ENCODE assay signal across 28 cellular contexts in genomic region chr17:38397227-38397626, GRCh38. TPM values are rescaled to one million over a fixed set of nuclear protein-coding genes. Genes with fewer than 3 reads are reported as not detected.
"Had no signal": no experiment of that assay in that cellular context is flagged by ENCODE, and none has a peak within 500 bp of the region (broad histone marks: within the 10 kb centered on the region; RNA-seq: fewer than 3 reads in every experiment).

No MANE protein-coding gene starts in this region.

- DNase-seq: dermis blood vessel endothelial cell; dorsolateral prefrontal cortex; effector CD4-positive, alpha-beta T cell; effector memory CD4-positive, alpha-beta T cell; foreskin melanocyte; gastrocnemius medialis; glutamatergic neuron; head of caudate nucleus; hypothalamus; immature natural killer cell; islet precursor cell; kidney; kidney glomerular epithelial cell; left colon; lower lobe of right lung; mesenchymal stem cell; mucosa of descending colon; naive B cell had no signal

- ATAC-seq: gastrocnemius medialis, left colon, left lobe of liver, lower lobe of right lung, mucosa of descending colon had no signal

- H3K4me3 ChIP-seq: coronary artery, dorsolateral prefrontal cortex, esophagus muscularis mucosa, gastrocnemius medialis, hepatocyte, lower lobe of right lung, mucosa of descending colon had no signal

- H3K9me3 ChIP-seq: esophagus muscularis mucosa, gastrocnemius medialis, lower lobe of right lung, mucosa of descending colon had no signal

- H3K27me3 ChIP-seq: dorsolateral prefrontal cortex, esophagus muscularis mucosa, gastrocnemius medialis, hepatocyte had no signal

- H3K27ac ChIP-seq: coronary artery, dorsolateral prefrontal cortex, esophagus muscularis mucosa, gastrocnemius medialis, hepatocyte, lower lobe of right lung had no signal

- H3K4me1 ChIP-seq: esophagus muscularis mucosa, gastrocnemius medialis, lower lobe of right lung had no signal

RNA-seq across cellular contexts. Expression of gene ARHGAP23, which starts 31.0 kb away (rescaled TPM):
- polyA plus RNA-seq: immature natural killer cell had no signal

RNA-seq across cellular contexts. Expression of gene GPR179, which starts 53.5 kb away (rescaled TPM):
- total RNA-seq: dermis blood vessel endothelial cell, endothelial cell of umbilical vein, epithelial cell of proximal tubule, glomerular endothelial cell, kidney, lung microvascular endothelial cell, mesenteric fat pad had no signal
- polyA plus RNA-seq: endothelial cell of umbilical vein, fibroblast of lung, immature natural killer cell had no signal
